Comparison of ENCODE assay signal across 8 cellular contexts in genomic region chr18:12308386-12309100, GRCh38. TPM values are rescaled to one million over a fixed set of nuclear protein-coding genes. Genes with fewer than 3 reads are reported as not detected.
DNase-seq lines count a peak whose midpoint lies in the region; ATAC-seq, FAIRE-seq and TF ChIP-seq lines count a peak whose summit lies in the region.

No MANE protein-coding gene starts in this region.

- H3K9me3 ChIP-seq in A673 (ENCODE audit: low read depth, low read length, poor library complexity, severe bottlenecking), result peaks cover 17% of the 10 kb centered on the region
- no peaks in the 10 kb centered on the region for H3K9me3 ChIP-seq in astrocyte (ENCODE audit: insufficient read depth, low read depth, low read length)
- peaks cover 9% of the 10 kb centered on the region for H3K9me3 ChIP-seq in hepatocyte (ENCODE audit: low read depth)

- BruUV-seq in A673 (replicated peaks; lab: Mats Ljungman, UMichigan), result no TSS peak

- ATAC-seq in HG02884 (IDR thresholded peaks at IDR 0.05; ENCODE audit: unreplicated experiment), result peak; percentile 64

- peaks cover 3% of the 10 kb centered on the region for H3K9me3 Mint-ChIP-seq in astrocyte (ENCODE audit: unreplicated experiment)

- H3K27ac ChIP-seq in A673 (ENCODE audit: low read depth, low read length, poor library complexity, severe bottlenecking) (peak overlapping the region; percentile 82), astrocyte (ENCODE audit: low read depth, low read length) (peak overlapping the region; percentile 95), hepatocyte (peak overlapping the region; percentile 98)

- H3K4me1 Mint-ChIP-seq in astrocyte (ENCODE audit: low read depth, unreplicated experiment), result peaks cover 34% of the 10 kb centered on the region

- H3K4me1 ChIP-seq in A673 (ENCODE audit: insufficient read depth, low read length, poor library complexity, severe bottlenecking) (peaks cover 12% of the 10 kb centered on the region), astrocyte (ENCODE audit: insufficient read depth, low read length) (peaks cover 25% of the 10 kb centered on the region), hepatocyte (ENCODE audit: insufficient read depth) (peaks cover 15% of the 10 kb centered on the region)

- peak overlapping the region; percentile 97 for H3K4me3 ChIP-seq in A673 (ENCODE audit: low read depth, low read length, poor library complexity, severe bottlenecking)
- H3K4me3 ChIP-seq in astrocyte (ENCODE audit: insufficient read depth, low read depth, low read length), result peak overlapping the region; percentile 96
- H3K4me3 ChIP-seq in hepatocyte, result peak overlapping the region; percentile 94

- H3K36me3 ChIP-seq in A673 (ENCODE audit: insufficient read depth, low read length, poor library complexity, severe bottlenecking) (peaks cover 37% of the 10 kb centered on the region), astrocyte (ENCODE audit: insufficient read depth, low read length) (peaks cover 34% of the 10 kb centered on the region), hepatocyte (replicated peaks; ENCODE audit: insufficient read depth, low read depth) (no peaks in the 10 kb centered on the region)

- DNase-seq in A673 (ENCODE audit: low spot score), result peak; percentile 86
- peak; percentile 84 for DNase-seq in GM13976 (ENCODE audit: low spot score)
- peak; percentile 65 for DNase-seq in NCI-H69 (lab: John Stamatoyannopoulos, UW)
- peak; percentile 75 for DNase-seq in astrocyte (ENCODE audit: low read depth)
- DNase-seq in hepatocyte (ENCODE audit: low spot score), result peak; percentile 91
- peak; percentile 86 for DNase-seq in retina
- no peak for DNase-seq in NCI-H345 (lab: John Stamatoyannopoulos, UW)

- POLR2A ChIA-PET in A673 (lab: Charles Lee; ENCODE audit: low non-redundant PET), result interaction anchor here (0.6 kb wide), 1 partner anchor 15 kb away, joined by 5 read pairs; no protein-coding TSS in a partner anchor

- FAIRE-seq in astrocyte (lab: Jason Lieb, UNC), result no peak

- peak overlapping the region; percentile 94 for H3K9ac ChIP-seq in astrocyte (ENCODE audit: low read length)

- intact Hi-C loops in A673 (cut with micrococcal nuclease; ENCODE audit: unreplicated experiment), result loop anchor here (5.0 kb wide), 1 partner anchor 51 kb away; no protein-coding TSS in a partner anchor

- no peak for TF ChIP-seq CTCF in A673 (conservative IDR thresholded peaks at IDR 0.05; ENCODE audit: low read depth, low read length)
- TF ChIP-seq CTCF in GM13976 (IDR thresholded peaks at IDR 0.05; ENCODE audit: borderline replicate concordance, control extremely low read depth, extremely low read depth, insufficient read depth, missing control alignments), result no peak
- TF ChIP-seq CTCF in astrocyte (IDR thresholded peaks at IDR 0.05; ENCODE audit: insufficient read depth, low read depth, low read length), result no peak
- no peak for TF ChIP-seq CTCF in hepatocyte (IDR thresholded peaks at IDR 0.05; ENCODE audit: poor library complexity)

- CTCF ChIA-PET in A673 (lab: Charles Lee), result interaction anchor here (1.6 kb wide), 1 partner anchor 37 kb away, joined by 8 read pairs; no protein-coding TSS in a partner anchor

- H3K27ac Mint-ChIP-seq in astrocyte (ENCODE audit: unreplicated experiment), result peak overlapping the region; percentile 98

- no peaks in the 10 kb centered on the region for H3K9me2 ChIP-seq in hepatocyte (replicated peaks; ENCODE audit: insufficient read depth)

- H4K20me1 ChIP-seq in astrocyte (ENCODE audit: insufficient read depth, low read length) (peaks cover 48% of the 10 kb centered on the region), hepatocyte (ENCODE audit: insufficient read depth, poor library complexity, severe bottlenecking) (no peaks in the 10 kb centered on the region)

- under 1% methylated on average over 60 of the region's 81 CpGs for WGBS in hepatocyte (ENCODE audit: low lambda C conversion rate, missing lambda C conversion rate)

- peak overlapping the region; percentile 95 for H3K4me3 Mint-ChIP-seq in astrocyte (ENCODE audit: unreplicated experiment)

- H3K79me2 ChIP-seq in astrocyte (ENCODE audit: insufficient read depth, low read length), result peaks cover 83% of the 10 kb centered on the region
- peaks cover 24% of the 10 kb centered on the region for H3K79me2 ChIP-seq in hepatocyte

- peaks cover 2% of the 10 kb centered on the region for H3K27me3 Mint-ChIP-seq in astrocyte (ENCODE audit: low read depth, unreplicated experiment)

- peak overlapping the region; percentile 93 for H3K4me2 ChIP-seq in astrocyte (ENCODE audit: low read length)
- peak overlapping the region; percentile 84 for H3K4me2 ChIP-seq in hepatocyte

- no peaks in the 10 kb centered on the region for H3K27me3 ChIP-seq in A673 (replicated peaks; ENCODE audit: insufficient read depth, low read depth, low read length, poor library complexity)
- no peaks in the 10 kb centered on the region for H3K27me3 ChIP-seq in astrocyte (ENCODE audit: insufficient read depth, low read length)
- peaks cover 16% of the 10 kb centered on the region for H3K27me3 ChIP-seq in hepatocyte

- H2AFZ ChIP-seq in astrocyte (ENCODE audit: low read depth, low read length) (no peak overlapping the region), hepatocyte (peak overlapping the region; percentile 83)

- H3K36me3 Mint-ChIP-seq in astrocyte (ENCODE audit: low read depth, unreplicated experiment), result peaks cover 32% of the 10 kb centered on the region

- in situ Hi-C loops in GM13976 (cut with MboI; ENCODE audit: low sequenced_read_pairs, unreplicated experiment), result no loop called here

RNA-seq across cellular contexts. Expression of gene TUBB6, which starts 0.5 kb away (rescaled TPM):
- total RNA-seq in A673 (2021) (182 and 197 TPM in 2 replicates), astrocyte (485 and 528 TPM in 2 replicates), hepatocyte (68.6 and 86.1 TPM in 2 replicates)
- 96.3 and 109 TPM in 2 replicates for polyA plus RNA-seq in hepatocyte

RNA-seq across cellular contexts. Expression of gene CIDEA, which starts 54.4 kb away (rescaled TPM):
- total RNA-seq in A673 (2021) (not detected in 2 replicates), astrocyte (0.43 TPM in 1 of 2 replicates, not detected in the other), hepatocyte (not detected in 2 replicates)
- not detected in 2 replicates for polyA plus RNA-seq in hepatocyte
